ENCODE assay signal across 6 cellular contexts in the genomic region with DNA sequence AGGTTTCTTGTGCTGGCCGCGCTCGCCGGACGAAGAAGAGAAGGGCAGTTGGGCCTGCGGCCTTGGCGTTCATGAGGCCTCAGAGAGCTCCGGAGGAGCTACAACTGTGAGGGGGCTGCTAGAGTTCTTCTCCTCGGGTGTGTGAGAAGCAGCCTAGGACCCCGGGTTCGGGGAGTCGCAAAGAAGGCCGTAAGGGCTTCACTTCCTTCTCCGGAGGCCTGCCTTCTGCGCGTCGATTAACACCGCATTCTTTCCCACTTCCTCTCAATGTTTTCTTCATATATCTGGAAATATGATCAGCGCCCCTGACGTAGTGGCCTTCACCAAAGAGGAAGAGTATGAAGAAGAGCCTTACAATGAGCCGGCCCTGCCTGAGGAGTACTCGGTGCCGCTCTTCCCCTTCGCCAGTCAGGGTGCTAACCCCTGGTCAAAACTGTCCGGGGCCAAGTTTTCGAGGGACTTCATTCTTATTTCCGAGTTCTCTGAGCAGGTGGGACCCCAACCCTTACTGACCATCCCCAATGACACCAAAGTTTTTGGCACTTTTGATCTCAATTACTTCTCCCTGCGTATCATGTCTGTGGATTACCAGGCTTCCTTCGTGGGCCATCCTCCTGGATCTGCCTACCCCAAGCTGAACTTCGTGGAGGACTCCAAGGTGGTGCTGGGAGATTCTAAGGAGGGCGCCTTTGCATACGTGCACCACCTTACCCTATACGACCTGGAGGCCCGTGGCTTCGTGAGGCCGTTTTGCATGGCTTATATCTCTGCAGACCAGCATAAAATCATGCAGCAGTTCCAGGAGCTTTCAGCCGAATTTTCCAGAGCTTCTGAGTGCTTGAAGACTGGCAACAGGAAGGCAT. TPM values are rescaled to one million over a fixed set of nuclear protein-coding genes. Genes with fewer than 3 reads are reported as not detected.
DNase-seq lines count a peak whose midpoint lies in the region; ATAC-seq, FAIRE-seq and TF ChIP-seq lines count a peak whose summit lies in the region.

No MANE protein-coding gene starts in this region.

- H2AFZ ChIP-seq in GM12878 (ENCODE audit: control insufficient read depth, low read depth, low read length), result peak overlapping the region; percentile 98

- H3K27me3 Mint-ChIP-seq in natural killer cell treated with Interleukin-12 subunit alpha and Interleukin-12 subunit beta and Interleukin-15 and Interleukin-18, amount 100 ng/mL, for 72 hours, result no peaks in the 10 kb centered on the region

- TF ChIP-seq EP300 in GM12878 (IDR thresholded peaks at IDR 0.05; ENCODE audit: borderline replicate concordance in 1 of 2, control insufficient read depth in 1 of 2, low read depth in 2 of 2, low read length in 2 of 2), result no peak

- peak in 2 of 4 donors; percentile 0 to 1 for ATAC-seq in heart left ventricle
- no peak for ATAC-seq in left ventricle myocardium superior
- peak; percentile 3 for ATAC-seq in GM12878
- ATAC-seq in natural killer cell treated with Interleukin-12 subunit alpha and Interleukin-12 subunit beta and Interleukin-15 and Interleukin-18, amount 100 ng/mL, for 72 hours, result peak in 1 of 2 donors; percentile 8

- intact Hi-C loops in heart left ventricle (cut with DNase I), result loop anchor here in 7 of 10 donors (2.0 to 10.0 kb wide), 7 partner anchors 51 to 133 kb away; a partner anchor contains a TSS
- intact Hi-C loops in left ventricle myocardium superior (cut with micrococcal nuclease), result no loop called here
- intact Hi-C loops in GM12878 (cut with micrococcal nuclease; ENCODE audit: unreplicated experiment), result loop anchor here (2.0 to 5.0 kb wide), 2 partner anchors 55 to 133 kb away; a partner anchor contains a TSS

- no peak for TF ChIP-seq RAD21 in GM12878 (IDR thresholded peaks at IDR 0.05; ENCODE audit: insufficient read depth, low read depth, low read length)

- BruUV-seq in GM12878 (replicated peaks; lab: Mats Ljungman, UMichigan), result TSS peak; percentile 76

- peak overlapping the region; percentile 92 for H3K4me3 Mint-ChIP-seq in natural killer cell treated with Interleukin-12 subunit alpha and Interleukin-12 subunit beta and Interleukin-15 and Interleukin-18, amount 100 ng/mL, for 72 hours

- TF ChIP-seq POLR2A in heart left ventricle (IDR thresholded peaks at IDR 0.05) (no peak), GM12878 (IDR thresholded peaks at IDR 0.05; ENCODE audit: low read depth, low read length) (no peak)

- H3K36me3 Mint-ChIP-seq in natural killer cell treated with Interleukin-12 subunit alpha and Interleukin-12 subunit beta and Interleukin-15 and Interleukin-18, amount 100 ng/mL, for 72 hours, result peaks cover 11% of the 10 kb centered on the region

- peaks cover 73% of the 10 kb centered on the region for H3K79me2 ChIP-seq in GM12878 (ENCODE audit: control insufficient read depth, insufficient read depth, low read length)

- peaks cover 8% of the 10 kb centered on the region; the same call in 1 of the 2 replicates for H4K20me1 ChIP-seq in GM12878 (ENCODE audit: control insufficient read depth, insufficient read depth)

- RAD21 ChIA-PET in GM12878 (lab: Charles Lee; ENCODE audit: unreplicated experiment), result no interaction called here

- H3K9ac ChIP-seq in GM12878 (ENCODE audit: control insufficient read depth, insufficient read depth, low read length), result peak overlapping the region; percentile 90

- SMC1A ChIA-PET in GM12878 (lab: Charles Lee; ENCODE audit: uncharacterized antibody, unreplicated experiment), result no interaction called here

- H3K36me3 ChIP-seq in heart left ventricle (peaks cover 0 to 58% (median 33%) of the 10 kb centered on the region in 9 donors), GM12878 (ENCODE audit: control insufficient read depth in 2 of 2, insufficient read depth in 2 of 2, low read length in 1 of 2) (peaks cover 0 to 9% of the 10 kb centered on the region in 2 experiments; a peak in 1 of 4 replicates)

- DNase-seq in heart left ventricle, result peak in 1 of 5 donors; percentile 35
- DNase-seq in left ventricle myocardium superior, result no peak
- DNase-seq in GM12878 (ENCODE audit: low read depth, low spot score), result no peak
- DNase-seq in natural killer cell treated with Interleukin-12 subunit alpha and Interleukin-12 subunit beta and Interleukin-15 and Interleukin-18, amount 100 ng/mL, for 72 hours (ENCODE audit: low spot score), result peak; percentile 54
- no peak for DNase-seq in HTR-8/SVneo (ENCODE audit: insufficient read length, low spot score)
- no peak for DNase-seq in NCI-H748 (lab: John Stamatoyannopoulos, UW; ENCODE audit: unreplicated experiment)

- no peak for FAIRE-seq in GM12878 (lab: Jason Lieb, UNC)
- no peak for FAIRE-seq in HTR-8/SVneo (lab: Jason Lieb, UNC)

- H3K27ac ChIP-seq in heart left ventricle (peak overlapping the region; percentile 26 to 95 (median 86)), GM12878 (ENCODE audit: control insufficient read depth, insufficient read depth) (peak overlapping the region; percentile 84)

- H3K27me3 ChIP-seq in heart left ventricle, result no peaks in the 10 kb centered on the region
- H3K27me3 ChIP-seq in GM12878 (replicated peaks in 1 of 2; ENCODE audit: control insufficient read depth in 2 of 2, insufficient read depth in 2 of 2, low read length in 1 of 2), result no peaks in the 10 kb centered on the region

- POLR2A ChIA-PET in GM12878 (lab: Charles Lee), result no interaction called here

- no peaks in the 10 kb centered on the region for H3K9me3 ChIP-seq in heart left ventricle
- no peaks in the 10 kb centered on the region for H3K9me3 ChIP-seq in GM12878 (replicated peaks; ENCODE audit: control insufficient read depth, insufficient read depth, low read length)

- peak overlapping the region; percentile 54 to 96 (median 87) for H3K4me3 ChIP-seq in heart left ventricle
- peak overlapping the region; percentile 89 for H3K4me3 ChIP-seq in GM12878

- H3K4me1 ChIP-seq in heart left ventricle (peaks cover 11 to 81% (median 69%) of the 10 kb centered on the region in 12 donors), GM12878 (ENCODE audit: control insufficient read depth, insufficient read depth, low read length) (peaks cover 22% of the 10 kb centered on the region)

- CTCF ChIA-PET in GM12878 (lab: Yijun Ruan, JAX), result no interaction called here

- peaks cover 67 to 70% of the 10 kb centered on the region in 2 donors for H3K4me1 Mint-ChIP-seq in natural killer cell treated with Interleukin-12 subunit alpha and Interleukin-12 subunit beta and Interleukin-15 and Interleukin-18, amount 100 ng/mL, for 72 hours (ENCODE audit: low read depth in 2 of 2)

- H3K27ac Mint-ChIP-seq in natural killer cell treated with Interleukin-12 subunit alpha and Interleukin-12 subunit beta and Interleukin-15 and Interleukin-18, amount 100 ng/mL, for 72 hours, result peak overlapping the region; percentile 98

- no peaks in the 10 kb centered on the region for H3K9me3 Mint-ChIP-seq in natural killer cell treated with Interleukin-12 subunit alpha and Interleukin-12 subunit beta and Interleukin-15 and Interleukin-18, amount 100 ng/mL, for 72 hours

- in situ Hi-C loops in GM12878 (cut with MboI), result no loop called here

- WGBS in heart left ventricle, 4 donors, result 25 to 33% (median 26%) methylated on average over 28 to 37 of the region's 37 CpGs
- WGBS in GM12878 (ENCODE audit: insufficient coverage, insufficient replicate concordance, low lambda C conversion rate, missing lambda C conversion rate), result 26% methylated on average over 37 of the region's 37 CpGs

- TF ChIP-seq CTCF in heart left ventricle (IDR thresholded peaks at IDR 0.05) (no peak), GM12878 (IDR thresholded peaks at IDR 0.05 in 2 of 3, conservative IDR thresholded peaks at IDR 0.05 in 1 of 3; ENCODE audit: control insufficient read depth in 2 of 3, extremely low read depth in 1 of 3, insufficient read depth in 1 of 3, low read depth in 3 of 3, low read length in 3 of 3) (no peak)

- peak overlapping the region; percentile 56 for H3K4me2 ChIP-seq in GM12878 (ENCODE audit: control insufficient read depth, insufficient read depth)

RNA-seq across cellular contexts. Expression of a gene that starts 0.6 kb away (rescaled TPM):
- 10 to 100 TPM in 8 of 9 donors, 1 to 10 TPM in 1; 9.7 to 17.6 (median 13.1) TPM for total RNA-seq in heart left ventricle
- polyA plus RNA-seq in heart left ventricle, result 10 to 100 TPM in 1 of 2 donors, 1 to 10 TPM in 1; 2.9 to 10.7 TPM
- total RNA-seq in left ventricle myocardium superior, result 13.1 TPM
- 18.5 and 19.9 TPM in 2 replicates for total RNA-seq in GM12878 (2013; cell fraction: nucleolus; rRNA removed)
- 10.4 and 11.6 TPM in 2 replicates for total RNA-seq in GM12878 (2014; rRNA removed)
- 9.6 and 10.9 TPM in 2 replicates for total RNA-seq in GM12878 (2014; rRNA removed; fragmentation: Illumina TruSeq; extraction: Trizol)
- total RNA-seq in GM12878 (2021), result 14.6 and 16.4 TPM in 2 replicates
- polyA plus RNA-seq in GM12878 (2011; ENCODE audit: low read depth), result 7.6 TPM
- 5.3 and 6.4 TPM in 2 replicates for polyA plus RNA-seq in GM12878 (2011; rRNA removed)
- polyA plus RNA-seq in GM12878 (2011; cell fraction: cytosol; rRNA removed), result 7.0 and 7.7 TPM in 2 replicates
- 8.9 and 10.0 TPM in 2 replicates for polyA plus RNA-seq in GM12878 (2011; cell fraction: nucleus; rRNA removed)
- 10.2 and 10.3 TPM in 2 replicates for polyA plus RNA-seq in GM12878 (2012)
- 12.1 and 13.4 TPM in 2 replicates for polyA plus RNA-seq in GM12878 (2014; fragmentation: Illumina TruSeq; extraction: Trizol)
- under 1 TPM; 0.52 to 0.77 TPM for polyA plus RNA-seq in GM12878 (2014; fragmentation: Nextera tagmentation; extraction: Ambion mirVana)
- polyA plus RNA-seq in GM12878 (2014; rRNA removed), result 9.7 and 9.9 TPM in 2 replicates
- 1 to 10 TPM; 4.5 to 4.7 TPM for polyA plus RNA-seq in GM12878 (2016; fragmentation: Nextera tagmentation; extraction: Ambion mirVana)
- polyA minus RNA-seq in GM12878 (2011; rRNA and poly(A)+ RNA removed), result 10.2 and 14.8 TPM in 2 replicates
- polyA minus RNA-seq in GM12878 (2011; cell fraction: cytosol; rRNA and poly(A)+ RNA removed), result 5.1 TPM in 2 replicates
- 8.0 and 12.5 TPM in 2 replicates for polyA minus RNA-seq in GM12878 (2011; cell fraction: nucleus; rRNA and poly(A)+ RNA removed)
- total RNA-seq in natural killer cell treated with Interleukin-12 subunit alpha and Interleukin-12 subunit beta and Interleukin-15 and Interleukin-18, amount 100 ng/mL, for 72 hours, result 10 to 100 TPM; 29.1 to 32.1 TPM

RNA-seq across cellular contexts. Expression of a gene that starts 0.9 kb away (rescaled TPM):
- total RNA-seq in heart left ventricle (10 to 100 TPM in 8 of 9 donors, 1 to 10 TPM in 1; 9.4 to 26.1 (median 12.8) TPM), left ventricle myocardium superior (10.3 TPM), GM12878 (2014; rRNA removed) (32.8 and 39.5 TPM in 2 replicates), GM12878 (2014; rRNA removed; fragmentation: Illumina TruSeq; extraction: Trizol) (31.3 and 33.6 TPM in 2 replicates), GM12878 (2021) (50.0 and 51.9 TPM in 2 replicates)
- polyA plus RNA-seq in heart left ventricle (10 to 100 TPM in 1 of 2 donors, 1 to 10 TPM in 1; 9.7 to 14.8 TPM), GM12878 (2011; rRNA removed) (21.6 and 25.3 TPM in 2 replicates), GM12878 (2014; fragmentation: Illumina TruSeq; extraction: Trizol) (22.8 and 30.8 TPM in 2 replicates), GM12878 (2014; fragmentation: Nextera tagmentation; extraction: Ambion mirVana) (10 to 100 TPM in 1 of 2 experiments, 1 to 10 TPM in 1; 4.2 to 11.5 TPM), GM12878 (2014; rRNA removed) (30.0 and 30.2 TPM in 2 replicates), GM12878 (2016; fragmentation: Nextera tagmentation; extraction: Ambion mirVana) (10 to 100 TPM; 35.3 to 39.4 TPM)
- 164 and 173 TPM in 2 replicates for total RNA-seq in GM12878 (2013; cell fraction: nucleolus; rRNA removed)
- 21.7 TPM for polyA plus RNA-seq in GM12878 (2011; ENCODE audit: low read depth)
- 19.3 and 20.7 TPM in 2 replicates for polyA plus RNA-seq in GM12878 (2011; cell fraction: cytosol; rRNA removed)
- 38.3 and 45.7 TPM in 2 replicates for polyA plus RNA-seq in GM12878 (2011; cell fraction: nucleus; rRNA removed)
- 21.7 and 22.5 TPM in 2 replicates for polyA plus RNA-seq in GM12878 (2012)
- polyA minus RNA-seq in GM12878 (2011; rRNA and poly(A)+ RNA removed), result 46.9 and 51.2 TPM in 2 replicates
- 11.1 and 19.5 TPM in 2 replicates for polyA minus RNA-seq in GM12878 (2011; cell fraction: cytosol; rRNA and poly(A)+ RNA removed)
- polyA minus RNA-seq in GM12878 (2011; cell fraction: nucleus; rRNA and poly(A)+ RNA removed), result 39.4 and 60.5 TPM in 2 replicates
- total RNA-seq in natural killer cell treated with Interleukin-12 subunit alpha and Interleukin-12 subunit beta and Interleukin-15 and Interleukin-18, amount 100 ng/mL, for 72 hours, result 100 to 1,000 TPM in 1 of 2 donors, 10 to 100 TPM in 1; 65.6 to 144 TPM

RNA-seq across cellular contexts. Expression of a gene that starts 47.6 kb away (rescaled TPM):
- total RNA-seq in heart left ventricle, result 10 to 100 TPM in 2 of 9 donors, 1 to 10 TPM in 7; 3.8 to 15.5 (median 8.6) TPM
- 1 to 10 TPM; 5.1 to 7.1 TPM for polyA plus RNA-seq in heart left ventricle
- 8.4 TPM for total RNA-seq in left ventricle myocardium superior
- total RNA-seq in GM12878 (2013; cell fraction: nucleolus; rRNA removed), result 29.6 and 32.0 TPM in 2 replicates
- total RNA-seq in GM12878 (2014; rRNA removed), result 36.6 and 38.8 TPM in 2 replicates
- total RNA-seq in GM12878 (2014; rRNA removed; fragmentation: Illumina TruSeq; extraction: Trizol), result 23.5 and 27.2 TPM in 2 replicates
- 34.9 and 38.0 TPM in 2 replicates for total RNA-seq in GM12878 (2021)
- 10.1 TPM for polyA plus RNA-seq in GM12878 (2011; ENCODE audit: low read depth)
- 14.6 and 21.7 TPM in 2 replicates for polyA plus RNA-seq in GM12878 (2011; rRNA removed)
- 26.3 and 29.8 TPM in 2 replicates for polyA plus RNA-seq in GM12878 (2011; cell fraction: cytosol; rRNA removed)
- 27.3 and 41.9 TPM in 2 replicates for polyA plus RNA-seq in GM12878 (2011; cell fraction: nucleus; rRNA removed)
- 16.7 and 18.9 TPM in 2 replicates for polyA plus RNA-seq in GM12878 (2012)
- 21.9 and 31.3 TPM in 2 replicates for polyA plus RNA-seq in GM12878 (2014; fragmentation: Illumina TruSeq; extraction: Trizol)
- 1 to 10 TPM; 5.2 to 7.5 TPM for polyA plus RNA-seq in GM12878 (2014; fragmentation: Nextera tagmentation; extraction: Ambion mirVana)
- polyA plus RNA-seq in GM12878 (2014; rRNA removed), result 38.0 and 39.6 TPM in 2 replicates
- 10 to 100 TPM; 59.7 to 60.1 TPM for polyA plus RNA-seq in GM12878 (2016; fragmentation: Nextera tagmentation; extraction: Ambion mirVana)
- polyA minus RNA-seq in GM12878 (2011; rRNA and poly(A)+ RNA removed), result 16.3 and 23.0 TPM in 2 replicates
- polyA minus RNA-seq in GM12878 (2011; cell fraction: cytosol; rRNA and poly(A)+ RNA removed), result 10.0 and 12.3 TPM in 2 replicates
- polyA minus RNA-seq in GM12878 (2011; cell fraction: nucleus; rRNA and poly(A)+ RNA removed), result 9.3 and 23.3 TPM in 2 replicates
- 10 to 100 TPM; 24.8 to 70.6 TPM for total RNA-seq in natural killer cell treated with Interleukin-12 subunit alpha and Interleukin-12 subunit beta and Interleukin-15 and Interleukin-18, amount 100 ng/mL, for 72 hours

RNA-seq across cellular contexts. Expression of a gene that starts 55.3 kb away (rescaled TPM):
- total RNA-seq in heart left ventricle, result 10 to 100 TPM; 23.2 to 46.9 (median 26.7) TPM
- 10 to 100 TPM; 18.8 to 27.4 TPM for polyA plus RNA-seq in heart left ventricle
- 32.2 TPM for total RNA-seq in left ventricle myocardium superior
- total RNA-seq in GM12878 (2013; cell fraction: nucleolus; rRNA removed), result 27.7 and 31.4 TPM in 2 replicates
- total RNA-seq in GM12878 (2014; rRNA removed), result 6.6 and 7.3 TPM in 2 replicates
- 1.6 and 1.7 TPM in 2 replicates for total RNA-seq in GM12878 (2014; rRNA removed; fragmentation: Illumina TruSeq; extraction: Trizol)
- total RNA-seq in GM12878 (2021), result 8.3 and 8.4 TPM in 2 replicates
- polyA plus RNA-seq in GM12878 (2011; ENCODE audit: low read depth), result 1.2 TPM
- 2.3 and 3.9 TPM in 2 replicates for polyA plus RNA-seq in GM12878 (2011; rRNA removed)
- polyA plus RNA-seq in GM12878 (2011; cell fraction: cytosol; rRNA removed), result 9.7 and 10.0 TPM in 2 replicates
- polyA plus RNA-seq in GM12878 (2011; cell fraction: nucleus; rRNA removed), result 24.2 and 29.4 TPM in 2 replicates
- 6.0 and 9.4 TPM in 2 replicates for polyA plus RNA-seq in GM12878 (2012)
- 0.35 and 1.4 TPM in 2 replicates for polyA plus RNA-seq in GM12878 (2014; fragmentation: Illumina TruSeq; extraction: Trizol)
- under 1 TPM; 0.16 to 0.42 TPM for polyA plus RNA-seq in GM12878 (2014; fragmentation: Nextera tagmentation; extraction: Ambion mirVana)
- polyA plus RNA-seq in GM12878 (2014; rRNA removed), result 4.2 and 6.1 TPM in 2 replicates
- polyA plus RNA-seq in GM12878 (2016; fragmentation: Nextera tagmentation; extraction: Ambion mirVana), result 1 to 10 TPM; 7.1 to 9.2 TPM
- 7.0 and 15.9 TPM in 2 replicates for polyA minus RNA-seq in GM12878 (2011; rRNA and poly(A)+ RNA removed)
- polyA minus RNA-seq in GM12878 (2011; cell fraction: cytosol; rRNA and poly(A)+ RNA removed), result 3.1 and 3.6 TPM in 2 replicates
- 15.2 and 20.4 TPM in 2 replicates for polyA minus RNA-seq in GM12878 (2011; cell fraction: nucleus; rRNA and poly(A)+ RNA removed)
- 1 to 10 TPM; 6.8 to 8.1 TPM for total RNA-seq in natural killer cell treated with Interleukin-12 subunit alpha and Interleukin-12 subunit beta and Interleukin-15 and Interleukin-18, amount 100 ng/mL, for 72 hours

RNA-seq across cellular contexts. Expression of a gene that starts 57.2 kb away (rescaled TPM):
- total RNA-seq in heart left ventricle (100 to 1,000 TPM; 218 to 535 (median 307) TPM), left ventricle myocardium superior (292 TPM), GM12878 (2014; rRNA removed) (109 and 118 TPM in 2 replicates), GM12878 (2014; rRNA removed; fragmentation: Illumina TruSeq; extraction: Trizol) (83.1 and 84.3 TPM in 2 replicates), GM12878 (2021) (169 and 182 TPM in 2 replicates)
- polyA plus RNA-seq in heart left ventricle (100 to 1,000 TPM; 321 to 364 TPM), GM12878 (2011; rRNA removed) (110 and 200 TPM in 2 replicates), GM12878 (2014; fragmentation: Illumina TruSeq; extraction: Trizol) (75.4 and 94.4 TPM in 2 replicates), GM12878 (2014; fragmentation: Nextera tagmentation; extraction: Ambion mirVana) (10 to 100 TPM; 22.2 to 33.0 TPM), GM12878 (2014; rRNA removed) (122 and 124 TPM in 2 replicates), GM12878 (2016; fragmentation: Nextera tagmentation; extraction: Ambion mirVana) (100 to 1,000 TPM; 128 to 139 TPM)
- total RNA-seq in GM12878 (2013; cell fraction: nucleolus; rRNA removed), result 93.7 and 103 TPM in 2 replicates
- 124 TPM for polyA plus RNA-seq in GM12878 (2011; ENCODE audit: low read depth)
- polyA plus RNA-seq in GM12878 (2011; cell fraction: cytosol; rRNA removed), result 246 and 320 TPM in 2 replicates
- 551 and 585 TPM in 2 replicates for polyA plus RNA-seq in GM12878 (2011; cell fraction: nucleus; rRNA removed)
- 116 and 131 TPM in 2 replicates for polyA plus RNA-seq in GM12878 (2012)
- polyA minus RNA-seq in GM12878 (2011; rRNA and poly(A)+ RNA removed), result 230 and 280 TPM in 2 replicates
- 123 and 124 TPM in 2 replicates for polyA minus RNA-seq in GM12878 (2011; cell fraction: cytosol; rRNA and poly(A)+ RNA removed)
- polyA minus RNA-seq in GM12878 (2011; cell fraction: nucleus; rRNA and poly(A)+ RNA removed), result 69.9 and 94.9 TPM in 2 replicates
- 100 to 1,000 TPM; 247 to 285 TPM for total RNA-seq in natural killer cell treated with Interleukin-12 subunit alpha and Interleukin-12 subunit beta and Interleukin-15 and Interleukin-18, amount 100 ng/mL, for 72 hours
